23 cellular contexts compared by ENCODE assay signal in genomic region chr1:246382589-246382988, GRCh38.
"Had no signal": no experiment of that assay in that cellular context is flagged by ENCODE, and none has a peak within 500 bp of the region (broad histone marks: within the 10 kb centered on the region; RNA-seq: fewer than 3 reads in every experiment).

No MANE protein-coding gene starts in this region.

- H3K9me3 Mint-ChIP-seq: endodermal cell, memory B cell, naive B cell, neural crest cell had no signal

- H3K27ac Mint-ChIP-seq: endodermal cell; memory B cell; naive B cell; stimulated activated naive CD8-positive, alpha-beta T cell treated with anti-CD3 and anti-CD28 coated beads, Interleukin-15, amount 100 ng/mL, for 72 hours had no signal

- H3K4me1 Mint-ChIP-seq: endodermal cell had no signal

- ATAC-seq: gastrocnemius medialis; left cardiac atrium; stimulated activated naive CD8-positive, alpha-beta T cell treated with anti-CD3 and anti-CD28 coated beads, Interleukin-15, amount 100 ng/mL, for 72 hours had no signal

- H3K27ac ChIP-seq: coronary artery, gastrocnemius medialis, heart right ventricle, left ventricle myocardium inferior, lower lobe of right lung, ovary, right atrium auricular region, testis, tibial nerve had no signal

- H3K4me3 ChIP-seq: coronary artery, gastrocnemius medialis, heart right ventricle, left ventricle myocardium inferior, lower lobe of right lung, ovary, right atrium auricular region, testis, tibial nerve had no signal

- H3K4me1 ChIP-seq: gastrocnemius medialis, heart right ventricle, lower lobe of right lung, right atrium auricular region, testis, tibial nerve had no signal

- H3K27me3 ChIP-seq: gastrocnemius medialis, heart right ventricle, ovary, right atrium auricular region, testis, tibial nerve had no signal

- DNase-seq: central memory CD4-positive, alpha-beta T cell; effector CD4-positive, alpha-beta T cell; endodermal cell; gastrocnemius medialis; heart right ventricle; hypothalamus; islet precursor cell; left cardiac atrium; left ventricle myocardium inferior; lower lobe of right lung; naive B cell; nucleus accumbens; ovary; small intestine; stimulated activated CD4-positive, alpha-beta T cell treated with anti-CD3 and anti-CD28 coated beads, Interleukin-12 subunit alpha, Interleukin-12 subunit beta, amount 100 ng/mL, for 4 hours; stimulated activated naive CD8-positive, alpha-beta T cell treated with anti-CD3 and anti-CD28 coated beads, Interleukin-15, amount 100 ng/mL, for 72 hours; testis had no signal

- H3K36me3 ChIP-seq: gastrocnemius medialis, heart right ventricle, left ventricle myocardium inferior, lower lobe of right lung, ovary, right atrium auricular region, tibial nerve had no signal

- H3K27me3 Mint-ChIP-seq: memory B cell; naive B cell; stimulated activated naive CD8-positive, alpha-beta T cell treated with anti-CD3 and anti-CD28 coated beads, Interleukin-15, amount 100 ng/mL, for 72 hours had no signal

- FAIRE-seq: endothelial cell of umbilical vein, small intestine had no signal

- H3K4me3 Mint-ChIP-seq: endodermal cell; memory B cell; neural crest cell; stimulated activated naive CD8-positive, alpha-beta T cell treated with anti-CD3 and anti-CD28 coated beads, Interleukin-15, amount 100 ng/mL, for 72 hours had no signal

- H3K36me3 Mint-ChIP-seq: memory B cell had no signal

- H3K9me3 ChIP-seq: gastrocnemius medialis, heart right ventricle, left ventricle myocardium inferior, lower lobe of right lung, ovary, right atrium auricular region, testis, tibial nerve had no signal
